ENCODE assay signal across 10 cellular contexts in the genomic region with DNA sequence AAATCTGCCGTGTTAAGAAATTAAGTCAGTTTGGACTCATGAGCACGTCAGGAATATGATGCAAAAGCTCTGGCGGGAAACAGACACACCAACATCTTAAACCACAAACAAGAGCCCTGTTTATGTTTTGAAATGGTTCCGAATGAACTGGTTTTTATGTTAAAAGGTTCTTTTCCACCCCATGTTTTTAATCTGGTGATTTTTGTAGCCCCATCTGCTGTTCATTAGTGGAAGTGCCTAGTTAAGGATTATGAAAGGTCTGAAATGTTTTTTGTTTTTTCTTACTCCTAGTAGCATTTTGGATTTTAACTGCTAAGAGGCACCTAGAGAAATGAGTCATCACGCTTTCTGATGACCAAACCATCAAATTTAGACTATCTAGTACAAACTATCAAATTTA.
DNase-seq lines count a peak whose midpoint lies in the region; ATAC-seq, FAIRE-seq and TF ChIP-seq lines count a peak whose summit lies in the region.
"Had no signal": no experiment of that assay in that cellular context is flagged by ENCODE, and none has a peak within 500 bp of the region (broad histone marks: within the 10 kb centered on the region; RNA-seq: fewer than 3 reads in every experiment).

No MANE protein-coding gene starts in this region.

- H3K4me3 ChIP-seq in right atrium auricular region (no peak overlapping the region), right cardiac atrium (ENCODE audit: low read length) (no peak overlapping the region), kidney (ENCODE audit: low read length in 2 of 2) (no peak overlapping the region)

- no peaks in the 10 kb centered on the region for H3K36me3 Mint-ChIP-seq in activated CD4-positive, alpha-beta memory T cell treated with anti-CD3 and anti-CD28 coated beads, Interleukin-2, amount 10 ng/mL, durations not matched to agents 7 days and 5 days (ENCODE audit: low read depth)

- peaks cover 2% of the 10 kb centered on the region for H3K27me3 Mint-ChIP-seq in activated CD4-positive, alpha-beta memory T cell treated with anti-CD3 and anti-CD28 coated beads, Interleukin-2, amount 10 ng/mL, durations not matched to agents 7 days and 5 days

- H3K4me1 Mint-ChIP-seq in activated CD4-positive, alpha-beta memory T cell treated with anti-CD3 and anti-CD28 coated beads, Interleukin-2, amount 10 ng/mL, durations not matched to agents 7 days and 5 days, result no peaks in the 10 kb centered on the region

- no peak for TF ChIP-seq POLR2A in GM12891 (IDR thresholded peaks at IDR 0.05; ENCODE audit: low read depth, low read length)

- H3K27me3 ChIP-seq in right atrium auricular region (no peaks in the 10 kb centered on the region), right cardiac atrium (ENCODE audit: control insufficient read depth, insufficient read depth) (no peaks in the 10 kb centered on the region)

- POLR2A ChIA-PET in RWPE1 (lab: Yijun Ruan, JAX; ENCODE audit: low non-redundant PET), result no interaction called here
- POLR2A ChIA-PET in activated CD4-positive, alpha-beta memory T cell treated with anti-CD3 and anti-CD28 coated beads, Interleukin-2, amount 10 ng/mL, durations not matched to agents 7 days and 5 days (lab: Charles Lee), result no interaction called here

- H3K9ac ChIP-seq in kidney (ENCODE audit: low read length in 2 of 2), result no peak overlapping the region

- H3K4me1 ChIP-seq in right atrium auricular region, result no peaks in the 10 kb centered on the region
- H3K4me1 ChIP-seq in right cardiac atrium (ENCODE audit: control insufficient read depth, insufficient read depth, low read length), result peaks cover 2% of the 10 kb centered on the region
- peaks cover 0 to 2% of the 10 kb centered on the region in 2 donors for H3K4me1 ChIP-seq in kidney (ENCODE audit: control insufficient read depth in 1 of 2, insufficient read depth in 1 of 2, low read depth in 1 of 2, low read length in 2 of 2)

- CTCF ChIA-PET in RWPE1 (lab: Yijun Ruan, JAX), result no interaction called here
- CTCF ChIA-PET in activated CD4-positive, alpha-beta memory T cell treated with anti-CD3 and anti-CD28 coated beads, Interleukin-2, amount 10 ng/mL, durations not matched to agents 7 days and 5 days (lab: Charles Lee), result interaction anchor here (0.6 kb wide), 1 partner anchor 72 kb away, joined by 3 read pairs; no protein-coding TSS in a partner anchor

- H3K36me3 ChIP-seq in right atrium auricular region (no peaks in the 10 kb centered on the region), kidney (ENCODE audit: control insufficient read depth in 1 of 2, insufficient read depth in 2 of 2, low read length in 2 of 2) (no peaks in the 10 kb centered on the region)

- TF ChIP-seq CTCF in right atrium auricular region (IDR thresholded peaks at IDR 0.05) (peak; percentile 21 to 71), RWPE1 (conservative IDR thresholded peaks at IDR 0.05; ENCODE audit: low read depth) (no peak), kidney (IDR thresholded peaks at IDR 0.05; ENCODE audit: borderline replicate concordance, extremely low read depth, insufficient read depth) (peak; percentile 19)

- 48% methylated on average over 5 of the region's 5 CpGs for WGBS in right cardiac atrium

- no peaks in the 10 kb centered on the region for H3K9me3 Mint-ChIP-seq in activated CD4-positive, alpha-beta memory T cell treated with anti-CD3 and anti-CD28 coated beads, Interleukin-2, amount 10 ng/mL, durations not matched to agents 7 days and 5 days
- H3K9me3 Mint-ChIP-seq: dendritic cell treated with granulocyte-macrophage colony-stimulating factor and Interleukin-4, amounts not matched to agents 40 ng/mL and 50 ng/mL, for 4 days had no signal

- no peak for ATAC-seq in right cardiac atrium

- intact Hi-C loops in right cardiac atrium (cut with DNase I), result no loop called here
- intact Hi-C loops in kidney (cut with DNase I), result no loop called here

- H3K9me3 ChIP-seq in right atrium auricular region, result no peaks in the 10 kb centered on the region
- no peaks in the 10 kb centered on the region for H3K9me3 ChIP-seq in right cardiac atrium (ENCODE audit: control insufficient read depth, low read length)
- H3K9me3 ChIP-seq in kidney (ENCODE audit: control insufficient read depth in 1 of 2, low read length in 2 of 2), result no peaks in the 10 kb centered on the region

- no peak for DNase-seq in right atrium auricular region (ENCODE audit: low spot score)
- no peak for DNase-seq in right cardiac atrium
- DNase-seq in RWPE1 (ENCODE audit: low spot score), result peak; percentile 23
- DNase-seq in kidney, result no peak
- DNase-seq in GM12891 (ENCODE audit: insufficient read length, low spot score), result no peak
- no peak for DNase-seq in NCI-H2081 (lab: John Stamatoyannopoulos, UW)
- DNase-seq in GM19240 (ENCODE audit: insufficient read length, low spot score), result no peak
- DNase-seq in activated CD4-positive, alpha-beta memory T cell treated with anti-CD3 and anti-CD28 coated beads, Interleukin-2, amount 10 ng/mL, durations not matched to agents 7 days and 5 days, result no peak
- DNase-seq: NCI-H446 treated with DMSO at 0.1 percent for 48 hours had no signal

- H3K27ac ChIP-seq in right atrium auricular region (no peak overlapping the region), right cardiac atrium (ENCODE audit: low read length) (no peak overlapping the region), RWPE1 (no peak overlapping the region), kidney (ENCODE audit: low read depth in 2 of 2, low read length in 2 of 2) (no peak overlapping the region)

- no peak overlapping the region for H3K4me3 Mint-ChIP-seq in activated CD4-positive, alpha-beta memory T cell treated with anti-CD3 and anti-CD28 coated beads, Interleukin-2, amount 10 ng/mL, durations not matched to agents 7 days and 5 days
- H3K4me3 Mint-ChIP-seq: dendritic cell treated with granulocyte-macrophage colony-stimulating factor and Interleukin-4, amounts not matched to agents 40 ng/mL and 50 ng/mL, for 4 days had no signal

- no peak overlapping the region for H3K27ac Mint-ChIP-seq in activated CD4-positive, alpha-beta memory T cell treated with anti-CD3 and anti-CD28 coated beads, Interleukin-2, amount 10 ng/mL, durations not matched to agents 7 days and 5 days
- H3K27ac Mint-ChIP-seq: dendritic cell treated with granulocyte-macrophage colony-stimulating factor and Interleukin-4, amounts not matched to agents 40 ng/mL and 50 ng/mL, for 4 days had no signal

- FAIRE-seq in kidney (lab: Jason Lieb, UNC) (no peak), GM12891 (lab: Jason Lieb, UNC) (no peak)

TF ChIP-seq in GM12891, 5 proteins besides CTCF, POLR2A, EP300 and RAD21:
- TF ChIP-seq PAX5 (IDR thresholded peaks at IDR 0.05; ENCODE audit: insufficient read depth, low read length, severe bottlenecking) (no peak), SPI1 (IDR thresholded peaks at IDR 0.05; ENCODE audit: low read depth, low read length) (no peak), TAF1 (IDR thresholded peaks at IDR 0.05; ENCODE audit: low read depth, low read length) (no peak), POLR2AphosphoS5 (IDR thresholded peaks at IDR 0.05; ENCODE audit: low read depth, low read length) (no peak)
